ENCODE assay signal across 1 cellular context in genomic region chr9:131276891-131277672, GRCh38.
A peak's percentile ranks its signal among the peaks of the same experiment; 100 is the strongest.
TF ChIP-seq lines count a peak whose summit lies in the region.

No MANE protein-coding gene starts in this region.

TF ChIP-seq in HepG2, 621 proteins besides CTCF, POLR2A, EP300 and RAD21 (continued from another document):
- TF ChIP-seq PATZ1 (CRISPR knock-in tag; IDR thresholded peaks at IDR 0.05) (peak; percentile 42; the same call in 1 of the 2 replicates), ZNF800 (CRISPR knock-in tag; IDR thresholded peaks at IDR 0.05) (peak; percentile 82), ZNF777 (CRISPR knock-in tag; IDR thresholded peaks at IDR 0.05) (peak; percentile 90), ARNT2 (CRISPR knock-in tag; IDR thresholded peaks at IDR 0.05; ENCODE audit: low read depth) (peak; percentile 66; the same call in 1 of the 2 replicates), CAMTA2 (CRISPR knock-in tag; IDR thresholded peaks at IDR 0.05; ENCODE audit: borderline replicate concordance) (no peak), ZNF687 (CRISPR knock-in tag; IDR thresholded peaks at IDR 0.05) (0 out of 2 replicates have a peak, but pooled peaks have one; percentile 10), ZBTB7B (CRISPR knock-in tag; IDR thresholded peaks at IDR 0.05) (0 out of 2 replicates have a peak, but pooled peaks have one; percentile 2), ZNF138 (CRISPR knock-in tag; IDR thresholded peaks at IDR 0.05; ENCODE audit: low read depth) (no peak), NONO (IDR thresholded peaks at IDR 0.05) (no peak), NONO (CRISPR knock-in tag; conservative IDR thresholded peaks at IDR 0.05) (0 out of 2 replicates have a peak, but pooled peaks have one; percentile 37)
